10 cellular contexts compared by ENCODE assay signal in genomic region chr7:112272921-112273561, GRCh38.
DNase-seq lines count a peak whose midpoint lies in the region; ATAC-seq and TF ChIP-seq lines count a peak whose summit lies in the region.
"Had no signal": no experiment of that assay in that cellular context is flagged by ENCODE, and none has a peak within 500 bp of the region (broad histone marks: within the 10 kb centered on the region; RNA-seq: fewer than 3 reads in every experiment).

No MANE protein-coding gene starts in this region.

- DNase-seq in COLO668 (lab: John Stamatoyannopoulos, UW; ENCODE audit: unreplicated experiment) (peak; percentile 57), GM23248 (peak; percentile 13), RPMI8226 (peak; percentile 41), foreskin fibroblast (peak; percentile 13 to 29), superior temporal gyrus (ENCODE audit: extremely low spot score) (no peak), psoas muscle (no peak)
- DNase-seq: PC-3 had no signal

- H3K27ac ChIP-seq in GM23248 (no peak overlapping the region), psoas muscle (no peak overlapping the region)

- H3K4me1 ChIP-seq in GM23248 (ENCODE audit: insufficient read depth): no peaks in the 10 kb centered on the region
- no peaks in the 10 kb centered on the region for H3K4me1 ChIP-seq in psoas muscle

- H2AFZ ChIP-seq in GM23248: no peak overlapping the region

- in situ Hi-C loops in GM23248 (cut with MboI): no loop called here

- H3K4me2 ChIP-seq in GM23248 (ENCODE audit: unreplicated experiment): no peak overlapping the region

- intact Hi-C loops in psoas muscle (cut with DNase I): loop anchor here in 1 of 2 donors (5.0 kb wide), 1 partner anchor 1124 kb away; no protein-coding TSS in a partner anchor

- no peak for TF ChIP-seq CTCF in foreskin fibroblast (IDR thresholded peaks at IDR 0.05; ENCODE audit: low read depth, low read length)
- no peak for TF ChIP-seq CTCF in psoas muscle (IDR thresholded peaks at IDR 0.05)

- H3K4me3 ChIP-seq in GM23248: no peak overlapping the region
- H3K4me3 ChIP-seq in foreskin fibroblast (ENCODE audit: low read depth in 1 of 2, low read length in 2 of 2): no peak overlapping the region
- no peak overlapping the region for H3K4me3 ChIP-seq in psoas muscle
- H3K4me3 ChIP-seq: lung had no signal

- ATAC-seq in psoas muscle (no peak), GM21717 (IDR thresholded peaks at IDR 0.05; ENCODE audit: unreplicated experiment) (no peak), GM21515 (IDR thresholded peaks at IDR 0.05; ENCODE audit: unreplicated experiment) (no peak)
- ATAC-seq: PC-3 had no signal

- no peaks in the 10 kb centered on the region for H3K9me2 ChIP-seq in GM23248 (ENCODE audit: insufficient read depth)

- WGBS in GM23248 (ENCODE audit: low coverage in 1 of 2, low lambda C conversion rate in 2 of 2, missing lambda C conversion rate in 2 of 2), 2 experiments: 73 to 74% methylated on average over 7 of the region's 7 CpGs
- 76 to 85% (median 78%) methylated on average over 7 of the region's 7 CpGs for WGBS in psoas muscle, 3 donors

- H4K20me1 ChIP-seq in GM23248 (ENCODE audit: insufficient read depth): no peaks in the 10 kb centered on the region

- H3K36me3 ChIP-seq in GM23248 (ENCODE audit: low read depth) (no peaks in the 10 kb centered on the region), psoas muscle (ENCODE audit: insufficient read depth in 1 of 2, low read depth in 1 of 2) (no peaks in the 10 kb centered on the region)

- no peaks in the 10 kb centered on the region for H3K9me3 ChIP-seq in GM23248 (ENCODE audit: low read depth)
- H3K9me3 ChIP-seq in psoas muscle: no peaks in the 10 kb centered on the region

- H3F3A ChIP-seq in GM23248 (ENCODE audit: insufficient read depth): no peaks in the 10 kb centered on the region

- no peaks in the 10 kb centered on the region for H3K27me3 ChIP-seq in GM23248 (replicated peaks; ENCODE audit: insufficient read depth)
- H3K27me3 ChIP-seq in psoas muscle (ENCODE audit: insufficient read depth in 3 of 3, low read length in 2 of 3): no peaks in the 10 kb centered on the region

- peaks cover 8% of the 10 kb centered on the region for H3K79me2 ChIP-seq in GM23248 (ENCODE audit: insufficient read depth)

- H3K9ac ChIP-seq in GM23248: no peak overlapping the region

Comparison
In these comparisons a context has a peak if more than half of its experiments do, and no peak if none do; other contexts are left out.
1. DNase-seq: peak in COLO668 (single experiment), GM23248 (single experiment), RPMI8226 (single experiment) and foreskin fibroblast (2 of 2); none in superior temporal gyrus (single experiment) and psoas muscle (0 of 2).